8 cellular contexts compared by ENCODE assay signal in the genomic region with DNA sequence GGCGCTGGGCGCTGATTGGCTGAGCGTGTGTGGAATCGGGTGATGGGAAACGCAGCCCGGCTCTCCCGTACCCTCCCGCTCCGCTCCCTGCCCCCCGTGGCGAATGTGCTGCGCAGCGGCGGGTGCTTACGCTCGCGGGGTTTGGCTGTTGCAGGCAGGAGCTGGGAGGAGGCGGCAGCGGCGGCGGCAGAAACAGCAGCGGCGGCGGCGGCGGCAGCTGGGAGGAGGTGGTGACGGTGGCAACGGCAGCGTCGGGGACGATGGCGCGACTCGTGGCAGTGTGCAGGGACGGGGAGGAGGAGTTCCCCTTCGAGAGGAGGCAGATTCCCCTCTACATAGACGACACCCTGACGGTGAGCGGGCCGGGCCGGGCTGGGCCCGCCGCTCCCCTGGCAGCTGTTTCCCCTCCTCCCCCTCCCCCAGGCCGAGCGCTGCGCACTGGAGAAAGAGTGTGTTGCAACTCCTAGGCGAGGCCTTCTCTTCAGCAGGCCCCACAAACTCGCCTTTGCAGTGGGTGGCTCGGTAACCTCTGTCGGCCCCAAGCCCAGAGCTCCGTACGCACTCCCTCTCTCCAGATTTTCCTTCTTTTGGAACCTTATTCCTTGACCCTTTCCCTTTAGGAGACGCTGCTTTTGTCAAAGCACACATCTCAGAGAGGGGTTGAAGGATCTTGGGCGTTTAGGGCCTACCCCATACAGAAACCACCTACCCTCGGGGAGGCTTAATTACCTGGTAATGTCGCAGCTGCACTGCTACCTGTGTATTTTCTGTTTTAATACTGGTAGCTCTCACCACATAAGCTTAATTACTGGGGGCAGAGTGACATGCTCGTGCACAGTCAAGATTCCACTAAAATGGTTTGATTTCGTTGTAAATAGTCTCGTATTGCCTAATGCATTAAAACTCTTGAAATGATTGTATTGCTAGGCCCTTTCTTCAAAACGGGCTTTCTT. TPM values are rescaled to one million over a fixed set of nuclear protein-coding genes. Genes with fewer than 3 reads are reported as not detected.
DNase-seq lines count a peak whose midpoint lies in the region; ATAC-seq, FAIRE-seq and TF ChIP-seq lines count a peak whose summit lies in the region.

No MANE protein-coding gene starts in this region.

- H3K4me2 ChIP-seq in keratinocyte (ENCODE audit: control insufficient read depth, extremely low read depth, insufficient read depth, low read depth, low read length), result peak overlapping the region; percentile 91

- H3K27me3 ChIP-seq in keratinocyte (ENCODE audit: control insufficient read depth, extremely low read depth, insufficient read depth, low read length), result no peaks in the 10 kb centered on the region

- TF ChIP-seq CTCF in activated B cell treated with CpG ODN at 0.5 μM for 24 hours (IDR thresholded peaks at IDR 0.05) (no peak), keratinocyte (optimal IDR thresholded peaks at IDR 0.05 in 1 of 3, IDR thresholded peaks at IDR 0.05 in 1 of 3, conservative IDR thresholded peaks at IDR 0.05 in 1 of 3; ENCODE audit: extremely low read depth in 1 of 3, insufficient read depth in 2 of 3, low read length in 3 of 3) (peak in 1 of 3 experiments; percentile 3)

- peak overlapping the region; percentile 86 to 98 (median 92) for H3K4me3 ChIP-seq in keratinocyte (ENCODE audit: control insufficient read depth in 2 of 3, extremely low read depth in 1 of 3, insufficient read depth in 2 of 3, low read depth in 1 of 3, low read length in 3 of 3)

- dilution Hi-C loops in keratinocyte (cut with MboI; ENCODE audit: extremely low pct_ligation_motif_present, low sequenced_read_pairs), result no loop called here

- H3K9me1 ChIP-seq in keratinocyte (ENCODE audit: control insufficient read depth, extremely low read depth, insufficient read depth, low read length), result no peaks in the 10 kb centered on the region

- peaks cover 4 to 6% of the 10 kb centered on the region in 2 experiments for H3K36me3 ChIP-seq in keratinocyte (ENCODE audit: control insufficient read depth in 2 of 2, extremely low read depth in 1 of 2, insufficient read depth in 2 of 2, low read length in 2 of 2)

- in situ Hi-C loops in GM18951 (cut with MboI; ENCODE audit: low sequenced_read_pairs, unreplicated experiment), result no loop called here

- CTCF ChIA-PET in activated B cell treated with CpG ODN at 0.5 μM for 24 hours (lab: Charles Lee), result interaction anchor here (1.9 to 2.4 kb wide), 2 partner anchors 11 to 12 kb away, joined by 7 to 12 read pairs; a partner anchor contains a TSS

- DNase-seq in AG08396 (ENCODE audit: low spot score) (peak; percentile 98), NCI-H2227 treated with DMSO at 0.1 percent for 48 hours (lab: John Stamatoyannopoulos, UW) (peak; percentile 91), activated B cell treated with CpG ODN at 0.5 μM for 24 hours (peak; percentile 94), keratinocyte (ENCODE audit: low read depth, low spot score) (no peak)
- DNase-seq in central memory CD4-positive, alpha-beta T cell, result peak; percentile 97
- DNase-seq in stimulated activated CD4-positive, alpha-beta T cell treated with anti-CD3 and anti-CD28 coated beads, Interleukin-12 subunit alpha, Interleukin-12 subunit beta, amount 100 ng/mL, for 4 hours, result peak; percentile 92

- peak overlapping the region; percentile 57 for H2AFZ ChIP-seq in keratinocyte (ENCODE audit: control insufficient read depth, low read length)

- H3K36me3 Mint-ChIP-seq in activated B cell treated with CpG ODN at 0.5 μM for 24 hours (ENCODE audit: low read depth), result peaks cover 36% of the 10 kb centered on the region

- ATAC-seq in HG03159 (IDR thresholded peaks at IDR 0.05; ENCODE audit: unreplicated experiment), result peak; percentile 61
- ATAC-seq in activated B cell treated with CpG ODN at 0.5 μM for 24 hours (ENCODE audit: low read depth), result peak; percentile 67

- POLR2A ChIA-PET in activated B cell treated with CpG ODN at 0.5 μM for 24 hours (lab: Charles Lee), result interaction anchor here (0.5 to 4.3 kb wide), 20 partner anchors 9 to 1063 kb away, joined by 3 to 153 read pairs (median 5); a partner anchor contains a TSS

- H3K9me3 Mint-ChIP-seq in activated B cell treated with CpG ODN at 0.5 μM for 24 hours, result no peaks in the 10 kb centered on the region

- peak overlapping the region; percentile 89 for H3K27ac ChIP-seq in keratinocyte (ENCODE audit: control insufficient read depth, insufficient read depth, low read length)

- no peaks in the 10 kb centered on the region for H3K27me3 Mint-ChIP-seq in activated B cell treated with CpG ODN at 0.5 μM for 24 hours

- H3K4me1 ChIP-seq in keratinocyte (ENCODE audit: control insufficient read depth, extremely low read depth, insufficient read depth, low read length), result peaks cover 21% of the 10 kb centered on the region

- peaks cover 6% of the 10 kb centered on the region for H4K20me1 ChIP-seq in keratinocyte (ENCODE audit: control insufficient read depth, extremely low read depth, insufficient read depth, low read length)

- FAIRE-seq in keratinocyte (lab: Jason Lieb, UNC), result no peak

- peak overlapping the region; percentile 93 for H3K9ac ChIP-seq in keratinocyte (ENCODE audit: control insufficient read depth, extremely low read depth, insufficient read depth, low read length)

- intact Hi-C loops in activated B cell treated with CpG ODN at 0.5 μM for 24 hours (cut with micrococcal nuclease), result loop anchor here (1.0 to 10.0 kb wide), 7 partner anchors 45 to 961 kb away; a partner anchor contains a TSS

- peak; percentile 58 for TF ChIP-seq POLR2A in GM18951 (IDR thresholded peaks at IDR 0.05; ENCODE audit: extremely low read depth, insufficient read depth, insufficient read length)

- H3K9me3 ChIP-seq in keratinocyte (ENCODE audit: control insufficient read depth, low read depth, low read length), result no peaks in the 10 kb centered on the region

- H3K4me3 Mint-ChIP-seq in activated B cell treated with CpG ODN at 0.5 μM for 24 hours, result peak overlapping the region; percentile 92

- peaks cover 75% of the 10 kb centered on the region for H3K79me2 ChIP-seq in keratinocyte (ENCODE audit: control insufficient read depth, insufficient read depth, low read length)

- H3K4me1 Mint-ChIP-seq in activated B cell treated with CpG ODN at 0.5 μM for 24 hours, result peaks cover 59% of the 10 kb centered on the region

- peak overlapping the region; percentile 92 for H3K27ac Mint-ChIP-seq in activated B cell treated with CpG ODN at 0.5 μM for 24 hours

RNA-seq across cellular contexts. Expression of a gene that starts 1.0 kb away (rescaled TPM):
- total RNA-seq in activated B cell treated with CpG ODN at 0.5 μM for 24 hours, result 103 and 118 TPM in 2 replicates
- 73.0 to 95.5 TPM (median 84.9 TPM) in 3 replicates for polyA plus RNA-seq in keratinocyte
- polyA plus RNA-seq in keratinocyte (2011; ENCODE audit: low read depth), result 120 TPM
- polyA plus RNA-seq in keratinocyte (2011; cell fraction: cytosol; rRNA removed), result 43.6 and 94.9 TPM in 2 replicates
- polyA plus RNA-seq in keratinocyte (2011; cell fraction: nucleus; rRNA removed), result 182 and 183 TPM in 2 replicates
- polyA plus RNA-seq in keratinocyte (2012; ENCODE audit: low replicate concordance), result 50.2 and 59.5 TPM in 2 replicates
- 73.4 to 90.5 TPM (median 86.5 TPM) in 3 replicates for polyA minus RNA-seq in keratinocyte
- 26.1 TPM for polyA minus RNA-seq in keratinocyte (2011; cell fraction: cytosol; rRNA and poly(A)+ RNA removed)
- polyA minus RNA-seq in keratinocyte (2011; cell fraction: nucleus; rRNA and poly(A)+ RNA removed), result 40.0 and 92.5 TPM in 2 replicates

RNA-seq across cellular contexts. Expression of a gene that starts 11.0 kb away (rescaled TPM):
- 18.2 and 20.7 TPM in 2 replicates for total RNA-seq in activated B cell treated with CpG ODN at 0.5 μM for 24 hours
- polyA plus RNA-seq in keratinocyte, result 4.2 to 9.8 TPM (median 7.4 TPM) in 3 replicates
- polyA plus RNA-seq in keratinocyte (2011; ENCODE audit: low read depth), result 1.9 TPM
- polyA plus RNA-seq in keratinocyte (2011; cell fraction: cytosol; rRNA removed), result 4.0 and 8.0 TPM in 2 replicates
- 6.3 and 8.3 TPM in 2 replicates for polyA plus RNA-seq in keratinocyte (2011; cell fraction: nucleus; rRNA removed)
- 8.0 and 8.4 TPM in 2 replicates for polyA plus RNA-seq in keratinocyte (2012; ENCODE audit: low replicate concordance)
- polyA minus RNA-seq in keratinocyte, result 0.92 to 3.0 TPM (median 2.6 TPM) in 3 replicates
- polyA minus RNA-seq in keratinocyte (2011; cell fraction: cytosol; rRNA and poly(A)+ RNA removed), result 3.3 TPM
- 1.9 and 3.7 TPM in 2 replicates for polyA minus RNA-seq in keratinocyte (2011; cell fraction: nucleus; rRNA and poly(A)+ RNA removed)

RNA-seq across cellular contexts. Expression of a gene that starts 11.1 kb away (rescaled TPM):
- 70.8 and 85.6 TPM in 2 replicates for total RNA-seq in activated B cell treated with CpG ODN at 0.5 μM for 24 hours
- 47.9 to 59.4 TPM (median 49.7 TPM) in 3 replicates for polyA plus RNA-seq in keratinocyte
- 20.4 TPM for polyA plus RNA-seq in keratinocyte (2011; ENCODE audit: low read depth)
- 26.0 and 26.5 TPM in 2 replicates for polyA plus RNA-seq in keratinocyte (2011; cell fraction: cytosol; rRNA removed)
- 152 and 177 TPM in 2 replicates for polyA plus RNA-seq in keratinocyte (2011; cell fraction: nucleus; rRNA removed)
- 33.1 and 42.2 TPM in 2 replicates for polyA plus RNA-seq in keratinocyte (2012; ENCODE audit: low replicate concordance)
- 72.2 to 162 TPM (median 93.9 TPM) in 3 replicates for polyA minus RNA-seq in keratinocyte
- polyA minus RNA-seq in keratinocyte (2011; cell fraction: cytosol; rRNA and poly(A)+ RNA removed), result 38.8 TPM
- polyA minus RNA-seq in keratinocyte (2011; cell fraction: nucleus; rRNA and poly(A)+ RNA removed), result 48.7 and 95.7 TPM in 2 replicates

RNA-seq across cellular contexts. Expression of a gene that starts 45.9 kb away (rescaled TPM):
- 5.7 and 7.7 TPM in 2 replicates for total RNA-seq in activated B cell treated with CpG ODN at 0.5 μM for 24 hours
- 11.0 to 14.3 TPM (median 11.4 TPM) in 3 replicates for polyA plus RNA-seq in keratinocyte
- polyA plus RNA-seq in keratinocyte (2011; ENCODE audit: low read depth), result 3.2 TPM
- 12.4 and 13.7 TPM in 2 replicates for polyA plus RNA-seq in keratinocyte (2011; cell fraction: cytosol; rRNA removed)
- polyA plus RNA-seq in keratinocyte (2011; cell fraction: nucleus; rRNA removed), result 23.6 and 25.8 TPM in 2 replicates
- 6.5 and 22.5 TPM in 2 replicates for polyA plus RNA-seq in keratinocyte (2012; ENCODE audit: low replicate concordance)
- polyA minus RNA-seq in keratinocyte, result 8.0 to 17.2 TPM (median 15.3 TPM) in 3 replicates
- polyA minus RNA-seq in keratinocyte (2011; cell fraction: cytosol; rRNA and poly(A)+ RNA removed), result 12.7 TPM
- 4.2 and 5.5 TPM in 2 replicates for polyA minus RNA-seq in keratinocyte (2011; cell fraction: nucleus; rRNA and poly(A)+ RNA removed)

RNA-seq across cellular contexts. Expression of a gene that starts 55.6 kb away (rescaled TPM):
- 14.3 and 15.6 TPM in 2 replicates for total RNA-seq in activated B cell treated with CpG ODN at 0.5 μM for 24 hours
- 3.7 to 5.4 TPM (median 3.8 TPM) in 3 replicates for polyA plus RNA-seq in keratinocyte
- 0.56 TPM for polyA plus RNA-seq in keratinocyte (2011; ENCODE audit: low read depth)
- 2.2 and 3.3 TPM in 2 replicates for polyA plus RNA-seq in keratinocyte (2011; cell fraction: cytosol; rRNA removed)
- polyA plus RNA-seq in keratinocyte (2011; cell fraction: nucleus; rRNA removed), result 3.0 and 4.5 TPM in 2 replicates
- 2.1 and 5.0 TPM in 2 replicates for polyA plus RNA-seq in keratinocyte (2012; ENCODE audit: low replicate concordance)
- polyA minus RNA-seq in keratinocyte, result 1.4 to 2.0 TPM (median 1.5 TPM) in 3 replicates
- 6.1 TPM for polyA minus RNA-seq in keratinocyte (2011; cell fraction: cytosol; rRNA and poly(A)+ RNA removed)
- polyA minus RNA-seq in keratinocyte (2011; cell fraction: nucleus; rRNA and poly(A)+ RNA removed), result 3.1 and 3.4 TPM in 2 replicates
